8 cellular contexts compared by ENCODE assay signal in genomic region chr17:40284085-40284713, GRCh38.
DNase-seq lines count a peak whose midpoint lies in the region; ATAC-seq and TF ChIP-seq lines count a peak whose summit lies in the region.

No MANE protein-coding gene starts in this region.

- H3K4me3 ChIP-seq in choroid plexus epithelial cell (ENCODE audit: low read depth, low read length) (no peak overlapping the region), muscle layer of colon (ENCODE audit: low read depth in 1 of 2, low read length in 2 of 2) (no peak overlapping the region)

- DNase-seq in AG20443 (ENCODE audit: low spot score) (peak; percentile 76), LoVo (ENCODE audit: low spot score) (peak; percentile 42), choroid plexus epithelial cell (ENCODE audit: low read depth) (peak; percentile 84), NCI-H2081 treated with DMSO at 0.1 percent for 48 hours (lab: John Stamatoyannopoulos, UW) (no peak), iPS-NIHi7 (ENCODE audit: extremely low spot score) (no peak)

- H3K36me3 ChIP-seq in muscle layer of colon (ENCODE audit: insufficient read depth, low read length) = peaks cover 23% of the 10 kb centered on the region

- TF ChIP-seq CTCF in choroid plexus epithelial cell (conservative IDR thresholded peaks at IDR 0.05; ENCODE audit: low read depth, low read length) = peak; percentile 43

- peaks cover 6% of the 10 kb centered on the region for H3K4me1 ChIP-seq in muscle layer of colon (ENCODE audit: insufficient read depth, low read length)

- no peak for ATAC-seq in HG03025 (IDR thresholded peaks at IDR 0.05; ENCODE audit: low FRiP score, unreplicated experiment)
- ATAC-seq in HG02870 (IDR thresholded peaks at IDR 0.05; ENCODE audit: unreplicated experiment) = no peak

- no peak overlapping the region for H3K9ac ChIP-seq in muscle layer of colon (ENCODE audit: low read length)

- H3K27ac ChIP-seq in muscle layer of colon (ENCODE audit: low read depth, low read length) = peak overlapping the region; percentile 12

- H3K27me3 ChIP-seq in muscle layer of colon (ENCODE audit: control insufficient read depth in 1 of 2, insufficient read depth in 2 of 2, low read length in 2 of 2) = no peaks in the 10 kb centered on the region

- no peaks in the 10 kb centered on the region for H3K9me3 ChIP-seq in muscle layer of colon (ENCODE audit: low read length)

Comparison
In these comparisons a context has a peak if more than half of its experiments do, and no peak if none do; other contexts are left out.
1. DNase-seq: peak in AG20443 (single experiment), LoVo (single experiment) and choroid plexus epithelial cell (single experiment); none in NCI-H2081 treated with DMSO at 0.1 percent for 48 hours (single experiment) and iPS-NIHi7 (single experiment).